In the genomic region with DNA sequence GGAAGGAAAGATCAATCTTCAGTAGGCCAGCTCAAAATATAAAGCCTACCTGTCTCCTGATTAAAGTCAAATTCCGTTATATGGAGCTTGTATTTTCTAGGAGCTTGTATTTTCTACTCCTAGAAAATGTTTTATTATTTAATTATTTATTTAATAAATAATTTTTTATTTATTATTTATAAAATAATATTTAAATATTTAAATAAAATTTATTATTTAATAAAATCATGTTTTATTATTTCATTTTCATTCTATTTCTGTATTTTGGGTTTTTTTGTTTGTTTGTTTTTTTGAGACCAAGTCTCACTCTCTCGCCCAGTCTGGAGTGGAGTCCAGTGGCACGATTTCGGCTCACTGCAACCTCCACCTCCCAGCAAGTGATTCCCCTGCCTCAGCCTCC, we compare ENCODE assay signal across 37 cellular contexts. TPM values are rescaled to one million over a fixed set of nuclear protein-coding genes. Genes with fewer than 3 reads are reported as not detected.
"Had no signal": no experiment of that assay in that cellular context is flagged by ENCODE, and none has a peak within 500 bp of the region (broad histone marks: within the 10 kb centered on the region; RNA-seq: fewer than 3 reads in every experiment).

No MANE protein-coding gene starts in this region.

- H3K9me3 ChIP-seq: adrenal gland, body of pancreas, breast epithelium had no signal

- FAIRE-seq: astrocyte had no signal

- H3K27me3 ChIP-seq: adrenal gland, body of pancreas, brain microvascular endothelial cell, breast epithelium had no signal

- H3K4me1 ChIP-seq: adrenal gland, body of pancreas, breast epithelium had no signal

- ATAC-seq: activated CD8-positive, alpha-beta T cell treated with anti-CD3 and anti-CD28 coated beads for 36 hours; activated naive CD4-positive, alpha-beta T cell treated with anti-CD3 and anti-CD28 coated beads, Interleukin-2, amount 50 U/mL, for 72 hours; activated T-cell treated with anti-CD3 and anti-CD28 coated beads, Interleukin-2, amount 50 U/mL, for 4 hours; activated T-cell treated with anti-CD3 and anti-CD28 coated beads, Interleukin-2, amount 50 U/mL, for 72 hours; activated T-helper 17 cell treated with anti-CD3 and anti-CD28 coated beads, Interleukin-2, amount 50 U/mL, for 72 hours; body of pancreas had no signal

- DNase-seq: activated B cell treated with CpG ODN at 0.5 μM for 24 hours; activated CD4-positive, alpha-beta memory T cell treated with anti-CD3 and anti-CD28 coated beads for 36 hours; activated CD4-positive, alpha-beta T cell treated with anti-CD3 and anti-CD28 coated beads for 4 hours; activated CD4-positive, alpha-beta T cell treated with anti-CD3 and anti-CD28 coated beads, Interleukin-2, amount 10 ng/mL, durations not matched to agents 24 days and 14 days; activated CD4-positive, alpha-beta T cell treated with anti-CD3 and anti-CD28 coated beads, Interleukin-2, amount 50 U/mL, for 1 hour; activated CD4-positive, alpha-beta T cell treated with anti-CD3 and anti-CD28 coated beads, Interleukin-2, amount 50 U/mL, for 4 hours; activated CD4-positive, CD25-positive, alpha-beta regulatory T cell treated with anti-CD3 and anti-CD28 coated beads, Interleukin-2, amount 50 U/mL, for 72 hours; activated CD8-positive, alpha-beta memory T cell treated with anti-CD3 and anti-CD28 coated beads, Interleukin-2, amount 50 U/mL, for 4 hours; activated CD8-positive, alpha-beta T cell treated with anti-CD3 and anti-CD28 coated beads for 36 hours; activated effector memory CD4-positive, alpha-beta T cell treated with anti-CD3 and anti-CD28 coated beads, Interleukin-2, amount 50 U/mL, for 16 hours; activated gamma-delta T cell treated with Interleukin-2 at 50 U/mL for 16 hours; activated naive CD4-positive, alpha-beta T cell; activated naive CD4-positive, alpha-beta T cell treated with anti-CD3 and anti-CD28 coated beads for 36 hours; activated naive CD4-positive, alpha-beta T cell treated with anti-CD3 and anti-CD28 coated beads, Interleukin-2, amount 50 U/mL, for 16 hours; activated naive CD8-positive, alpha-beta T cell treated with anti-CD3 and anti-CD28 coated beads for 36 hours; activated T-cell treated with anti-CD3 and anti-CD28 coated beads for 4 hours; activated T-cell treated with anti-CD3 and anti-CD28 coated beads, Interleukin-2, amount 50 U/mL, for 1 hour; activated T-cell treated with anti-CD3 and anti-CD28 coated beads, Interleukin-2, amount 50 U/mL, for 4 hours; activated T-cell treated with anti-CD3 and anti-CD28 coated beads, Interleukin-2, amount 50 U/mL, for 72 hours; adrenal gland; amniotic stem cell; aorta; body of pancreas; brain microvascular endothelial cell; central memory CD4-positive, alpha-beta T cell; T-helper 1 cell; T-helper 2 cell; T-helper 9 cell; WERI-Rb-1 had no signal

- H3K27ac ChIP-seq: adrenal gland, body of pancreas, brain microvascular endothelial cell, breast epithelium, WERI-Rb-1 had no signal

- H3K4me3 ChIP-seq: adrenal gland, body of pancreas, breast epithelium had no signal

- H3K36me3 ChIP-seq: adrenal gland, brain microvascular endothelial cell, breast epithelium, WERI-Rb-1 had no signal

RNA-seq across cellular contexts. Expression of a gene that starts 9.7 kb away (rescaled TPM):
- total RNA-seq: activated B cell treated with CpG ODN at 0.5 μM for 24 hours; activated CD4-positive, alpha-beta memory T cell treated with anti-CD3 and anti-CD28 coated beads for 36 hours; activated CD4-positive, alpha-beta T cell treated with anti-CD3 and anti-CD28 coated beads, Interleukin-2, amount 10 ng/mL, durations not matched to agents 24 days and 14 days; activated CD8-positive, alpha-beta memory T cell treated with anti-CD3 and anti-CD28 coated beads for 36 hours; activated CD8-positive, alpha-beta T cell treated with anti-CD3 and anti-CD28 coated beads for 36 hours; activated naive CD4-positive, alpha-beta T cell treated with anti-CD3 and anti-CD28 coated beads for 36 hours; activated naive CD4-positive, alpha-beta T cell treated with anti-CD3 and anti-CD28 coated beads, Interleukin-2, amount 50 U/mL, for 72 hours; activated naive CD8-positive, alpha-beta T cell treated with anti-CD3 and anti-CD28 coated beads for 36 hours; activated T-cell treated with anti-CD3 and anti-CD28 coated beads, Interleukin-2, amount 50 U/mL, for 4 hours; activated T-cell treated with anti-CD3 and anti-CD28 coated beads, Interleukin-2, amount 50 U/mL, for 72 hours; activated T-helper 1 cell treated with anti-CD3 and anti-CD28 coated beads, Interleukin-12 subunit alpha, Interleukin-12 subunit beta, Interleukin-2, Interleukin-4 antibody, amounts not matched to agents 30 ng/mL and 10 ng/mL and 1 ng/mL, durations not matched to agents 14 hours and 24 hours and 36 hours; activated T-helper 17 cell treated with anti-CD3 and anti-CD28 coated beads, Interleukin-2, amount 50 U/mL, for 72 hours; adrenal gland; aorta; astrocyte; body of pancreas; breast epithelium; cardiac septum; cerebellum had no signal
- polyA plus RNA-seq: adrenal gland, aorta had no signal

RNA-seq across cellular contexts. Expression of a gene that starts 27.8 kb away (rescaled TPM):
- total RNA-seq: activated B cell treated with CpG ODN at 0.5 μM for 24 hours; activated CD4-positive, alpha-beta memory T cell treated with anti-CD3 and anti-CD28 coated beads for 36 hours; activated CD4-positive, alpha-beta T cell treated with anti-CD3 and anti-CD28 coated beads, Interleukin-2, amount 10 ng/mL, durations not matched to agents 24 days and 14 days; activated CD8-positive, alpha-beta memory T cell treated with anti-CD3 and anti-CD28 coated beads for 36 hours; activated CD8-positive, alpha-beta T cell treated with anti-CD3 and anti-CD28 coated beads for 36 hours; activated naive CD4-positive, alpha-beta T cell treated with anti-CD3 and anti-CD28 coated beads for 36 hours; activated naive CD4-positive, alpha-beta T cell treated with anti-CD3 and anti-CD28 coated beads, Interleukin-2, amount 50 U/mL, for 72 hours; activated naive CD8-positive, alpha-beta T cell treated with anti-CD3 and anti-CD28 coated beads for 36 hours; activated T-cell treated with anti-CD3 and anti-CD28 coated beads, Interleukin-2, amount 50 U/mL, for 4 hours; activated T-cell treated with anti-CD3 and anti-CD28 coated beads, Interleukin-2, amount 50 U/mL, for 72 hours; activated T-helper 1 cell treated with anti-CD3 and anti-CD28 coated beads, Interleukin-12 subunit alpha, Interleukin-12 subunit beta, Interleukin-2, Interleukin-4 antibody, amounts not matched to agents 30 ng/mL and 10 ng/mL and 1 ng/mL, durations not matched to agents 14 hours and 24 hours and 36 hours; activated T-helper 17 cell treated with anti-CD3 and anti-CD28 coated beads, Interleukin-2, amount 50 U/mL, for 72 hours; adrenal gland; aorta; astrocyte; body of pancreas; breast epithelium; cardiac septum; cerebellum had no signal
- polyA plus RNA-seq: adrenal gland, aorta had no signal

RNA-seq across cellular contexts. Expression of a gene that starts 42.0 kb away (rescaled TPM):
- total RNA-seq: activated B cell treated with CpG ODN at 0.5 μM for 24 hours; activated CD4-positive, alpha-beta memory T cell treated with anti-CD3 and anti-CD28 coated beads for 36 hours; activated CD4-positive, alpha-beta T cell treated with anti-CD3 and anti-CD28 coated beads, Interleukin-2, amount 10 ng/mL, durations not matched to agents 24 days and 14 days; activated CD8-positive, alpha-beta memory T cell treated with anti-CD3 and anti-CD28 coated beads for 36 hours; activated CD8-positive, alpha-beta T cell treated with anti-CD3 and anti-CD28 coated beads for 36 hours; activated naive CD4-positive, alpha-beta T cell treated with anti-CD3 and anti-CD28 coated beads for 36 hours; activated naive CD4-positive, alpha-beta T cell treated with anti-CD3 and anti-CD28 coated beads, Interleukin-2, amount 50 U/mL, for 72 hours; activated naive CD8-positive, alpha-beta T cell treated with anti-CD3 and anti-CD28 coated beads for 36 hours; activated T-cell treated with anti-CD3 and anti-CD28 coated beads, Interleukin-2, amount 50 U/mL, for 4 hours; activated T-cell treated with anti-CD3 and anti-CD28 coated beads, Interleukin-2, amount 50 U/mL, for 72 hours; activated T-helper 1 cell treated with anti-CD3 and anti-CD28 coated beads, Interleukin-12 subunit alpha, Interleukin-12 subunit beta, Interleukin-2, Interleukin-4 antibody, amounts not matched to agents 30 ng/mL and 10 ng/mL and 1 ng/mL, durations not matched to agents 14 hours and 24 hours and 36 hours; activated T-helper 17 cell treated with anti-CD3 and anti-CD28 coated beads, Interleukin-2, amount 50 U/mL, for 72 hours; adrenal gland; aorta; astrocyte; body of pancreas; breast epithelium; cardiac septum; cerebellum had no signal
- polyA plus RNA-seq: adrenal gland, aorta had no signal

RNA-seq across cellular contexts. Expression of a gene that starts 53.5 kb away (rescaled TPM):
- total RNA-seq: activated B cell treated with CpG ODN at 0.5 μM for 24 hours; activated CD4-positive, alpha-beta memory T cell treated with anti-CD3 and anti-CD28 coated beads for 36 hours; activated CD4-positive, alpha-beta T cell treated with anti-CD3 and anti-CD28 coated beads, Interleukin-2, amount 10 ng/mL, durations not matched to agents 24 days and 14 days; activated CD8-positive, alpha-beta memory T cell treated with anti-CD3 and anti-CD28 coated beads for 36 hours; activated CD8-positive, alpha-beta T cell treated with anti-CD3 and anti-CD28 coated beads for 36 hours; activated naive CD4-positive, alpha-beta T cell treated with anti-CD3 and anti-CD28 coated beads for 36 hours; activated naive CD4-positive, alpha-beta T cell treated with anti-CD3 and anti-CD28 coated beads, Interleukin-2, amount 50 U/mL, for 72 hours; activated naive CD8-positive, alpha-beta T cell treated with anti-CD3 and anti-CD28 coated beads for 36 hours; activated T-cell treated with anti-CD3 and anti-CD28 coated beads, Interleukin-2, amount 50 U/mL, for 4 hours; activated T-cell treated with anti-CD3 and anti-CD28 coated beads, Interleukin-2, amount 50 U/mL, for 72 hours; activated T-helper 1 cell treated with anti-CD3 and anti-CD28 coated beads, Interleukin-12 subunit alpha, Interleukin-12 subunit beta, Interleukin-2, Interleukin-4 antibody, amounts not matched to agents 30 ng/mL and 10 ng/mL and 1 ng/mL, durations not matched to agents 14 hours and 24 hours and 36 hours; activated T-helper 17 cell treated with anti-CD3 and anti-CD28 coated beads, Interleukin-2, amount 50 U/mL, for 72 hours; adrenal gland; aorta; astrocyte; body of pancreas; breast epithelium; cardiac septum; cerebellum had no signal
- polyA plus RNA-seq: adrenal gland, aorta had no signal

RNA-seq across cellular contexts. Expression of a gene that starts 58.4 kb away (rescaled TPM):
- total RNA-seq: activated B cell treated with CpG ODN at 0.5 μM for 24 hours; activated CD4-positive, alpha-beta memory T cell treated with anti-CD3 and anti-CD28 coated beads for 36 hours; activated CD4-positive, alpha-beta T cell treated with anti-CD3 and anti-CD28 coated beads, Interleukin-2, amount 10 ng/mL, durations not matched to agents 24 days and 14 days; activated CD8-positive, alpha-beta memory T cell treated with anti-CD3 and anti-CD28 coated beads for 36 hours; activated CD8-positive, alpha-beta T cell treated with anti-CD3 and anti-CD28 coated beads for 36 hours; activated naive CD4-positive, alpha-beta T cell treated with anti-CD3 and anti-CD28 coated beads for 36 hours; activated naive CD4-positive, alpha-beta T cell treated with anti-CD3 and anti-CD28 coated beads, Interleukin-2, amount 50 U/mL, for 72 hours; activated naive CD8-positive, alpha-beta T cell treated with anti-CD3 and anti-CD28 coated beads for 36 hours; activated T-cell treated with anti-CD3 and anti-CD28 coated beads, Interleukin-2, amount 50 U/mL, for 4 hours; activated T-cell treated with anti-CD3 and anti-CD28 coated beads, Interleukin-2, amount 50 U/mL, for 72 hours; activated T-helper 1 cell treated with anti-CD3 and anti-CD28 coated beads, Interleukin-12 subunit alpha, Interleukin-12 subunit beta, Interleukin-2, Interleukin-4 antibody, amounts not matched to agents 30 ng/mL and 10 ng/mL and 1 ng/mL, durations not matched to agents 14 hours and 24 hours and 36 hours; activated T-helper 17 cell treated with anti-CD3 and anti-CD28 coated beads, Interleukin-2, amount 50 U/mL, for 72 hours; adrenal gland; aorta; astrocyte; body of pancreas; breast epithelium; cardiac septum; cerebellum had no signal
- polyA plus RNA-seq: adrenal gland, aorta had no signal
